1 cellular context compared by ENCODE assay signal in the genomic region with DNA sequence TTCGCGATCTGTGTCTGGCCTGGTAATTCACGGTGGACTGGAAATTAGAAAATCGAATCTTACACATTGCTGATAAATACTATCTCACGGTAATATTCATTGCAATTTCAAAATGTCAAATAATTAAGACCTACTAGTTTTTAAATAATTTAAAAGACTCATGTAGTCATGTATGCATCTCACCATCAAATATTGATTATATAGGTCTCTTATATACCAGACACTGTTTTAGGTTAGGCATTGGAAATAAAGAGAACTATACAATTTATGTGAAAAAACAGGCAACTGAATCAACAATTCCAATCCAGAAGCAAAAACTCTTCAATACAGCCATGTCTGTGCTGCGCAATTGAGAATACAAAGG.
TF ChIP-seq lines count a peak whose summit lies in the region.

No MANE protein-coding gene starts in this region.

TF ChIP-seq in GM23338, 12 proteins besides CTCF, POLR2A, EP300 and RAD21 (continued from another document):
- no peak for TF ChIP-seq ZNF462 (CRISPR knock-in tag; IDR thresholded peaks at IDR 0.05)
- TF ChIP-seq EZH2 (IDR thresholded peaks at IDR 0.05; ENCODE audit: low read depth, unreplicated experiment): no peak
- no peak for TF ChIP-seq ZNF331 (CRISPR knock-in tag; IDR thresholded peaks at IDR 0.05; ENCODE audit: low read depth)
- no peak for TF ChIP-seq EZH2phosphoT487 (IDR thresholded peaks at IDR 0.05; ENCODE audit: unreplicated experiment)
TF ChIP-seq in GM23338: peak in this region for 0.
